ENCODE assay signal across 16 cellular contexts in the genomic region with DNA sequence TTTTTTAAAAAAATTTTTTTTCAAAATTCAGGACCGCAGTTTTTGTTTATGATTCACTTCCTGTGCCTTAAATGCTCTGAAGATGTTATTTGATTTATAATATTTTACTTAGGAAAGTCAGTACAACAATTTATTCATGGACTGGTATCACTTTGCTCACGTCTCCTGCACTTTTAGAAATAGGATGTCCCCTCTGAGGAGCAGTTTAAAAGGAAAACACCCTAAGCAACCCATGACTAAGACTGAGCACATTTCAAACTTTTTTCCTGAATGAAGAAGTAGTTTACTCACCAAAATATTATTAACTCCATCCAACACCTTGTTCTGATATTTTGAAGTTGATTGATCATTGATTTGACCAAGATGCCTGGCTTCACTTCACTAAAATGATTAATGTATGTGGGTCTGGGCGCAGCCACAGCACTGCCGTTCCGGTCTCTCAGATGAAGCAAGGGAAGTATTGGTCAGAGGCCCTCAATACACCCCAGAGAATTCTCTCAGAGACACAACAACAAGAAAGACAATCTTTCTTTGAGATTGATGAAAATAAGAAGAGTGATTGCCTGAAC.
DNase-seq lines count a peak whose midpoint lies in the region; ATAC-seq and TF ChIP-seq lines count a peak whose summit lies in the region.
"Had no signal": no experiment of that assay in that cellular context is flagged by ENCODE, and none has a peak within 500 bp of the region (broad histone marks: within the 10 kb centered on the region; RNA-seq: fewer than 3 reads in every experiment).

No MANE protein-coding gene starts in this region.

- no peak overlapping the region for H3K9ac ChIP-seq in SK-N-SH

- WGBS in SK-N-SH (ENCODE audit: low lambda C conversion rate): 79% methylated on average over 5 of the region's 5 CpGs
- 68 to 72% (median 70%) methylated on average over 5 of the region's 5 CpGs for WGBS in adrenal gland, 4 donors

- no peaks in the 10 kb centered on the region for H3K9me2 ChIP-seq in SK-N-SH

- CTCF ChIA-PET in SK-N-SH (lab: Yijun Ruan, JAX): no interaction called here

- H3K36me3 ChIP-seq in SK-N-SH (replicated peaks in 1 of 2; ENCODE audit: control insufficient read depth in 1 of 2, insufficient read depth in 2 of 2, low read length in 1 of 2): no peaks in the 10 kb centered on the region
- no peaks in the 10 kb centered on the region for H3K36me3 ChIP-seq in adrenal gland (replicated peaks in 1 of 2)
- H3K36me3 ChIP-seq: HAP-1 had no signal

- H3K4me2 ChIP-seq in SK-N-SH: no peak overlapping the region

- POLR2A ChIA-PET in SK-N-SH (lab: Yijun Ruan, JAX): no interaction called here

- no peaks in the 10 kb centered on the region for H4K20me1 ChIP-seq in SK-N-SH (ENCODE audit: insufficient read depth)

- H3K27ac ChIP-seq in SK-N-SH (ENCODE audit: low read depth in 2 of 2, low read length in 1 of 2): no peak overlapping the region; a peak in 1 of 4 replicates
- H3K27ac ChIP-seq in adrenal gland: no peak overlapping the region

- TF ChIP-seq CTCF in SK-N-SH (IDR thresholded peaks at IDR 0.05) (no peak), fibroblast of villous mesenchyme (IDR thresholded peaks at IDR 0.05; ENCODE audit: insufficient read depth, low read depth, low read length) (no peak), adrenal gland (IDR thresholded peaks at IDR 0.05) (no peak)

- H3F3A ChIP-seq in SK-N-SH (replicated peaks; ENCODE audit: insufficient read depth): no peaks in the 10 kb centered on the region

- H2AFZ ChIP-seq in SK-N-SH (ENCODE audit: low read depth): peak overlapping the region; percentile 18; the same call in 1 of the 2 replicates

- H3K9me3 ChIP-seq in SK-N-SH (no peaks in the 10 kb centered on the region), adrenal gland (replicated peaks in 1 of 3) (no peaks in the 10 kb centered on the region)
- H3K9me3 ChIP-seq: HAP-1 had no signal

- H3K4me3 ChIP-seq in SK-N-SH (ENCODE audit: low read depth in 2 of 2, low read length in 1 of 2): no peak overlapping the region
- H3K4me3 ChIP-seq in fibroblast of villous mesenchyme (ENCODE audit: low read depth, low read length): no peak overlapping the region
- H3K4me3 ChIP-seq in adrenal gland: no peak overlapping the region
- H3K4me3 ChIP-seq: HAP-1 had no signal

- TF ChIP-seq RAD21 in SK-N-SH (IDR thresholded peaks at IDR 0.05; ENCODE audit: low read length): no peak

- no peaks in the 10 kb centered on the region for H3K9me3 Mint-ChIP-seq in activated naive CD8-positive, alpha-beta T cell treated with anti-CD3 and anti-CD28 coated beads for 36 hours

- H3K27me3 ChIP-seq in SK-N-SH (ENCODE audit: insufficient read depth): no peaks in the 10 kb centered on the region
- no peaks in the 10 kb centered on the region for H3K27me3 ChIP-seq in adrenal gland

- H3K4me3 Mint-ChIP-seq in activated naive CD8-positive, alpha-beta T cell treated with anti-CD3 and anti-CD28 coated beads for 36 hours: no peak overlapping the region
- H3K4me3 Mint-ChIP-seq: CD8-positive, alpha-beta memory T cell had no signal

- no peaks in the 10 kb centered on the region for H3K27me3 Mint-ChIP-seq in activated naive CD8-positive, alpha-beta T cell treated with anti-CD3 and anti-CD28 coated beads for 36 hours
- H3K27me3 Mint-ChIP-seq: CD8-positive, alpha-beta memory T cell had no signal

- TF ChIP-seq POLR2A in adrenal gland (IDR thresholded peaks at IDR 0.05): no peak

- H3K4me1 ChIP-seq in SK-N-SH (ENCODE audit: control insufficient read depth in 1 of 2, insufficient read depth in 2 of 2, low read depth in 1 of 2, low read length in 1 of 2) (no peaks in the 10 kb centered on the region), adrenal gland (replicated peaks in 1 of 2) (no peaks in the 10 kb centered on the region)

- no peaks in the 10 kb centered on the region for H3K4me1 Mint-ChIP-seq in activated naive CD8-positive, alpha-beta T cell treated with anti-CD3 and anti-CD28 coated beads for 36 hours
- H3K4me1 Mint-ChIP-seq: CD8-positive, alpha-beta memory T cell had no signal

- ATAC-seq in sciatic nerve (peak; percentile 45), HG03135 (IDR thresholded peaks at IDR 0.05; ENCODE audit: unreplicated experiment) (no peak), HG03378 (IDR thresholded peaks at IDR 0.05; ENCODE audit: unreplicated experiment) (no peak)

- no peaks in the 10 kb centered on the region for H3K79me2 ChIP-seq in SK-N-SH (ENCODE audit: insufficient read depth)

- H3K36me3 Mint-ChIP-seq in activated naive CD8-positive, alpha-beta T cell treated with anti-CD3 and anti-CD28 coated beads for 36 hours: no peaks in the 10 kb centered on the region
- H3K36me3 Mint-ChIP-seq: CD8-positive, alpha-beta memory T cell had no signal

- H3K27ac Mint-ChIP-seq in activated naive CD8-positive, alpha-beta T cell treated with anti-CD3 and anti-CD28 coated beads for 36 hours: no peak overlapping the region
- H3K27ac Mint-ChIP-seq: CD8-positive, alpha-beta memory T cell had no signal

- DNase-seq in ELR (ENCODE audit: low read depth) (peak; percentile 34), SK-N-SH (no peak), fibroblast of villous mesenchyme (ENCODE audit: low read depth) (peak; percentile 24), sciatic nerve (ENCODE audit: low spot score) (no peak), adrenal gland (no peak)
- no peak for DNase-seq in activated naive CD8-positive, alpha-beta T cell treated with anti-CD3 and anti-CD28 coated beads for 36 hours
- DNase-seq: CD8-positive, alpha-beta memory T cell; DMS79 treated with DMSO at 0.1 percent for 48 hours; NCI-H1048; NCI-H1436 treated with DMSO at 0.1 percent for 48 hours; NCI-H2029 treated with DMSO at 0.1 percent for 48 hours; NCI-H748 treated with DMSO at 0.1 percent for 48 hours; T-helper 1 cell had no signal

- TF ChIP-seq EP300 in SK-N-SH (IDR thresholded peaks at IDR 0.05; ENCODE audit: borderline replicate concordance in 1 of 2, low read depth in 1 of 2, low read length in 1 of 2): no peak

- intact Hi-C loops in sciatic nerve (cut with DNase I): no loop called here
- intact Hi-C loops in adrenal gland (cut with DNase I): no loop called here

TF ChIP-seq in SK-N-SH, 30 proteins besides CTCF, POLR2A, EP300 and RAD21 (continues in another document):
- TF ChIP-seq TCF12 (IDR thresholded peaks at IDR 0.05) (no peak), NFIC (IDR thresholded peaks at IDR 0.05; ENCODE audit: borderline replicate concordance) (no peak), FOXM1 (IDR thresholded peaks at IDR 0.05; ENCODE audit: low read depth) (no peak), FOXJ3 (CRISPR knock-in tag; IDR thresholded peaks at IDR 0.05) (no peak), ELF1 (IDR thresholded peaks at IDR 0.05) (no peak), SIN3A (IDR thresholded peaks at IDR 0.05; ENCODE audit: borderline replicate concordance, low read depth, low read length) (no peak)
- TF ChIP-seq, protein P1, sequence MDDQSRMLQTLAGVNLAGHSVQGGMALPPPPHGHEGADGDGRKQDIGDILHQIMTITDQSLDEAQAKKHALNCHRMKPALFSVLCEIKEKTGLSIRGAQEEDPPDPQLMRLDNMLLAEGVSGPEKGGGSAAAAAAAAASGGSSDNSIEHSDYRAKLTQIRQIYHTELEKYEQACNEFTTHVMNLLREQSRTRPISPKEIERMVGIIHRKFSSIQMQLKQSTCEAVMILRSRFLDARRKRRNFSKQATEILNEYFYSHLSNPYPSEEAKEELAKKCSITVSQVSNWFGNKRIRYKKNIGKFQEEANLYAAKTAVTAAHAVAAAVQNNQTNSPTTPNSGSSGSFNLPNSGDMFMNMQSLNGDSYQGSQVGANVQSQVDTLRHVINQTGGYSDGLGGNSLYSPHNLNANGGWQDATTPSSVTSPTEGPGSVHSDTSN (IDR thresholded peaks at IDR 0.05): no peak
- TF ChIP-seq, protein P2, sequence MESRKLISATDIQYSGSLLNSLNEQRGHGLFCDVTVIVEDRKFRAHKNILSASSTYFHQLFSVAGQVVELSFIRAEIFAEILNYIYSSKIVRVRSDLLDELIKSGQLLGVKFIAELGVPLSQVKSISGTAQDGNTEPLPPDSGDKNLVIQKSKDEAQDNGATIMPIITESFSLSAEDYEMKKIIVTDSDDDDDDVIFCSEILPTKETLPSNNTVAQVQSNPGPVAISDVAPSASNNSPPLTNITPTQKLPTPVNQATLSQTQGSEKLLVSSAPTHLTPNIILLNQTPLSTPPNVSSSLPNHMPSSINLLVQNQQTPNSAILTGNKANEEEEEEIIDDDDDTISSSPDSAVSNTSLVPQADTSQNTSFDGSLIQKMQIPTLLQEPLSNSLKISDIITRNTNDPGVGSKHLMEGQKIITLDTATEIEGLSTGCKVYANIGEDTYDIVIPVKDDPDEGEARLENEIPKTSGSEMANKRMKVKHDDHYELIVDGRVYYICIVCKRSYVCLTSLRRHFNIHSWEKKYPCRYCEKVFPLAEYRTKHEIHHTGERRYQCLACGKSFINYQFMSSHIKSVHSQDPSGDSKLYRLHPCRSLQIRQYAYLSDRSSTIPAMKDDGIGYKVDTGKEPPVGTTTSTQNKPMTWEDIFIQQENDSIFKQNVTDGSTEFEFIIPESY (IDR thresholded peaks at IDR 0.05; ENCODE audit: borderline replicate concordance, low read depth): no peak
- TF ChIP-seq, protein P3, sequence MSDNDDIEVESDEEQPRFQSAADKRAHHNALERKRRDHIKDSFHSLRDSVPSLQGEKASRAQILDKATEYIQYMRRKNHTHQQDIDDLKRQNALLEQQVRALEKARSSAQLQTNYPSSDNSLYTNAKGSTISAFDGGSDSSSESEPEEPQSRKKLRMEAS (IDR thresholded peaks at IDR 0.05; ENCODE audit: low read depth): no peak

Comparison
In these comparisons a context has a peak if more than half of its experiments do, and no peak if none do; other contexts are left out.
1. DNase-seq: peak in ELR (single experiment) and fibroblast of villous mesenchyme (single experiment); none in SK-N-SH (single experiment), sciatic nerve (single experiment), activated naive CD8-positive, alpha-beta T cell treated with anti-CD3 and anti-CD28 coated beads for 36 hours (single experiment) and adrenal gland (0 of 7).